ENCODE assay signal across 11 cellular contexts in genomic region chr11:72353861-72354260, GRCh38.
DNase-seq lines count a peak whose midpoint lies in the region; ATAC-seq and TF ChIP-seq lines count a peak whose summit lies in the region.
"Had no signal": no experiment of that assay in that cellular context is flagged by ENCODE, and none has a peak within 500 bp of the region (broad histone marks: within the 10 kb centered on the region; RNA-seq: fewer than 3 reads in every experiment).

No MANE protein-coding gene starts in this region.

- peaks cover 6% of the 10 kb centered on the region for H3K36me3 Mint-ChIP-seq in MCF 10A (ENCODE audit: insufficient read depth, unreplicated experiment)

- H3K4me1 Mint-ChIP-seq in MCF 10A (ENCODE audit: insufficient read depth, unreplicated experiment): peaks cover 9% of the 10 kb centered on the region
- H3K4me1 Mint-ChIP-seq: CD8-positive, alpha-beta memory T cell; naive B cell had no signal

- POLR2A ChIA-PET in MCF 10A (lab: Yijun Ruan, JAX): no interaction called here

- H3K4me3 ChIP-seq in breast epithelium (no peak overlapping the region), OCI-LY3 (ENCODE audit: low read length) (no peak overlapping the region), epithelial cell of proximal tubule (ENCODE audit: low read depth, low read length) (no peak overlapping the region)
- H3K4me3 ChIP-seq: colonic mucosa had no signal

- DNase-seq in MCF 10A (ENCODE audit: unreplicated experiment) (peak; percentile 41), breast epithelium (ENCODE audit: low spot score in 2 of 2) (no peak), epithelial cell of proximal tubule (ENCODE audit: low read depth) (no peak), hepatic stellate cell (ENCODE audit: low spot score) (no peak)
- no peak for DNase-seq in NK-92 treated with Interleukin-12 subunit alpha and Interleukin-12 subunit beta, amount 100 ng/mL, for 24 hours (lab: John Stamatoyannopoulos, UW)
- DNase-seq: CD8-positive, alpha-beta memory T cell; colonic mucosa; naive B cell had no signal

- H3K27ac Mint-ChIP-seq in MCF 10A (ENCODE audit: low read depth, unreplicated experiment): no peak overlapping the region
- H3K27ac Mint-ChIP-seq: CD8-positive, alpha-beta memory T cell; naive B cell had no signal

- no peaks in the 10 kb centered on the region for H3K9me3 Mint-ChIP-seq in MCF 10A (ENCODE audit: unreplicated experiment)
- H3K9me3 Mint-ChIP-seq: CD8-positive, alpha-beta memory T cell; naive B cell had no signal

- H3K27me3 ChIP-seq in breast epithelium (no peaks in the 10 kb centered on the region), OCI-LY3 (ENCODE audit: low read depth, low read length) (no peaks in the 10 kb centered on the region)
- H3K27me3 ChIP-seq: colonic mucosa had no signal

- no peak for TF ChIP-seq POLR2A in breast epithelium (IDR thresholded peaks at IDR 0.05)

- H2AFZ ChIP-seq in OCI-LY3 (ENCODE audit: low read depth, low read length): no peak overlapping the region

- H3K36me3 ChIP-seq in breast epithelium (no peaks in the 10 kb centered on the region), OCI-LY3 (replicated peaks; ENCODE audit: low read depth, low read length) (peaks cover 4% of the 10 kb centered on the region)
- H3K36me3 ChIP-seq: colonic mucosa had no signal

- BruUV-seq in MCF 10A (replicated peaks; lab: Mats Ljungman, UMichigan): no TSS peak

- H3K4me2 ChIP-seq in OCI-LY3 (ENCODE audit: low read length): peak overlapping the region; percentile 95

- H3K9ac ChIP-seq in OCI-LY3 (ENCODE audit: low read length): peak overlapping the region; percentile 42; the same call in 1 of the 2 replicates

- no peak for ATAC-seq in HG03565 (IDR thresholded peaks at IDR 0.05; ENCODE audit: unreplicated experiment)
- ATAC-seq in GM21717 (IDR thresholded peaks at IDR 0.05; ENCODE audit: unreplicated experiment): no peak

- no peak overlapping the region for H3K27ac ChIP-seq in breast epithelium
- H3K27ac ChIP-seq in OCI-LY3 (ENCODE audit: low read length): peak overlapping the region; percentile 90
- H3K27ac ChIP-seq: colonic mucosa had no signal

- no peaks in the 10 kb centered on the region for H3K27me3 Mint-ChIP-seq in MCF 10A (ENCODE audit: insufficient read depth, unreplicated experiment)
- H3K27me3 Mint-ChIP-seq: CD8-positive, alpha-beta memory T cell; naive B cell had no signal

- intact Hi-C loops in MCF 10A (cut with micrococcal nuclease): loop anchor here (1.0 kb wide), 2 partner anchors 60 to 77 kb away; no protein-coding TSS in a partner anchor
- intact Hi-C loops in breast epithelium (cut with DNase I; ENCODE audit: low total_unique reads): no loop called here

- no peak overlapping the region for H3K4me3 Mint-ChIP-seq in MCF 10A (ENCODE audit: unreplicated experiment)
- H3K4me3 Mint-ChIP-seq: CD8-positive, alpha-beta memory T cell; naive B cell had no signal

- H3K79me2 ChIP-seq in OCI-LY3 (ENCODE audit: low read length): no peaks in the 10 kb centered on the region; the same call in 1 of the 2 replicates

- H3K4me1 ChIP-seq in breast epithelium (no peaks in the 10 kb centered on the region), OCI-LY3 (ENCODE audit: low read length) (peaks cover 40% of the 10 kb centered on the region)
- H3K4me1 ChIP-seq: colonic mucosa had no signal

- H4K20me1 ChIP-seq in OCI-LY3 (ENCODE audit: insufficient read depth, low read length): no peaks in the 10 kb centered on the region

- H3K9me3 ChIP-seq in breast epithelium (no peaks in the 10 kb centered on the region), OCI-LY3 (ENCODE audit: insufficient read depth, low read length) (no peaks in the 10 kb centered on the region)
- H3K9me3 ChIP-seq: colonic mucosa had no signal

- CTCF ChIA-PET in MCF 10A (lab: Yijun Ruan, JAX): interaction anchor here (0.6 to 4.2 kb wide), 17 partner anchors 16 to 1191 kb away, joined by 3 to 25 read pairs (median 3); partner anchors contain the start of gene FOLR1

- TF ChIP-seq CTCF in MCF 10A (IDR thresholded peaks at IDR 0.05; ENCODE audit: unreplicated experiment): no peak
- TF ChIP-seq CTCF in breast epithelium (IDR thresholded peaks at IDR 0.05): no peak
- peak; percentile 34 for TF ChIP-seq CTCF in OCI-LY3 (IDR thresholded peaks at IDR 0.05; ENCODE audit: low read depth, low read length)
- peak; percentile 37 for TF ChIP-seq CTCF in epithelial cell of proximal tubule (conservative IDR thresholded peaks at IDR 0.05; ENCODE audit: low read depth, low read length)

Comparison
In these comparisons a context has a peak if more than half of its experiments do, and no peak if none do; other contexts are left out.
1. CTCF ChIP-seq: peak in OCI-LY3 (single experiment) and epithelial cell of proximal tubule (single experiment); none in MCF 10A (single experiment) and breast epithelium (0 of 3).